In the genomic region with DNA sequence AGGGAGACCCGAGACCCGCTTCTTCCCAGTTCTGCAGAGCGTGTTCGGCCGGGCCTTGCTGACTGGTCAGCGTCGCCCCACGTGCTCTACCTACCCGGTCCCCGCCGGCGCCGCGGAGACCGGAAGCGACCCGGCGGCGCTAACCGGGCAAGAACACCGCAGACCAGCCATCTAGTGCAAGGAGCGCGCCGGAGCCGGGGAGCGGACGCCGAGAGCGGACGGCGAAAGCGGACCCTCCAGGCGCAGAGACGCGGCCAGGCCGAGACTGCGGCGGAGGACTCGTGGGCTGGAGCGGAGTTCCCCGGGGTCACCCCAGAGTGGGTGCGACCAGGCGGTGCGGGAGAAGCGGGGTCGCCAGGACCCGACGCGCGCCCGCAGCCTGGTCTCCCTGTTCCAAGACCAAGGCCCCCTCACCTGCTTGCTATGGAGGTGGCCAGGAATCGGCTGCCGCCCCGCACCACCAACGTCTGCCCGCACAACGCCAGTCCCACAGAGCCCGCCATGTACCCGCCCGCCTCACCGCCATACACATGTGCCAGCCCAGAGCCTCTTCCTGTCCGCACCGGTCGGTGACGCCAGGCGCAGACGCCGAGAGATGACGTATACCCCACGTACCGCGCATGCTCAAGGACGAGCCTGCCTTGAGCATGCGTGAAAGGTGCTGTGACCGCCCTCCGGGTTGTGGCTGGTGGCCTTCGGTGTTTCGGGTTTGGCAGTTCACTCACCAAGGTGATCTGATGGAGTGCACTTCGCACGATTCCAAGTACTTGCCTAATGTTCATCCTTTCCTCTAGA, we compare ENCODE assay signal across 8 cellular contexts. TPM values are rescaled to one million over a fixed set of nuclear protein-coding genes. Genes with fewer than 3 reads are reported as not detected.
DNase-seq lines count a peak whose midpoint lies in the region; ATAC-seq and TF ChIP-seq lines count a peak whose summit lies in the region.

A gene with protein sequence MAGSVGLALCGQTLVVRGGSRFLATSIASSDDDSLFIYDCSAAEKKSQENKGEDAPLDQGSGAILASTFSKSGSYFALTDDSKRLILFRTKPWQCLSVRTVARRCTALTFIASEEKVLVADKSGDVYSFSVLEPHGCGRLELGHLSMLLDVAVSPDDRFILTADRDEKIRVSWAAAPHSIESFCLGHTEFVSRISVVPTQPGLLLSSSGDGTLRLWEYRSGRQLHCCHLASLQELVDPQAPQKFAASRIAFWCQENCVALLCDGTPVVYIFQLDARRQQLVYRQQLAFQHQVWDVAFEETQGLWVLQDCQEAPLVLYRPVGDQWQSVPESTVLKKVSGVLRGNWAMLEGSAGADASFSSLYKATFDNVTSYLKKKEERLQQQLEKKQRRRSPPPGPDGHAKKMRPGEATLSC (minus strand): TSS at position 547 of the 795 bp plus-strand sequence. CDS start 44 bp downstream, at position 503.

- intact Hi-C loops in left colon (cut with DNase I, micrococcal nuclease): no loop called here

- peak within 1 kb of the TSS; percentile 97 for H3K27ac Mint-ChIP-seq in activated CD4-positive, alpha-beta T cell treated with anti-CD3 and anti-CD28 coated beads, Interleukin-2, amount 10 ng/mL, durations not matched to agents 7 days and 5 days

- H3K4me3 ChIP-seq in coronary artery: peak within 1 kb of the TSS; percentile 98

- DNase-seq in NCI-H69 (lab: John Stamatoyannopoulos, UW) (peak; percentile 98), coronary artery (ENCODE audit: low spot score) (peak; percentile 98), left colon (peak; percentile 97 to 98)
- peak; percentile 99 for DNase-seq in activated CD4-positive, alpha-beta T cell treated with anti-CD3 and anti-CD28 coated beads, Interleukin-2, amount 10 ng/mL, durations not matched to agents 7 days and 5 days
- DNase-seq in stimulated activated CD4-positive, alpha-beta T cell treated with anti-CD3 and anti-CD28 coated beads, Interleukin-1b, Interleukin-23, amount 100 ng/mL, for 4 hours (ENCODE audit: low read depth in 2 of 2): peak; percentile 94 to 98

- ATAC-seq in GM19372 (IDR thresholded peaks at IDR 0.05; ENCODE audit: low read depth, unreplicated experiment) (peak; percentile 81), HG03521 (IDR thresholded peaks at IDR 0.05; ENCODE audit: unreplicated experiment) (peak; percentile 85), left colon (peak; percentile 96)

- no peaks in the 10 kb centered on the region for H3K9me3 Mint-ChIP-seq in activated CD4-positive, alpha-beta T cell treated with anti-CD3 and anti-CD28 coated beads, Interleukin-2, amount 10 ng/mL, durations not matched to agents 7 days and 5 days

- POLR2A ChIA-PET in activated CD4-positive, alpha-beta T cell treated with anti-CD3 and anti-CD28 coated beads, Interleukin-2, amount 10 ng/mL, durations not matched to agents 7 days and 5 days (lab: Charles Lee): no interaction called here

- no peak for TF ChIP-seq CTCF in C4-2B (conservative IDR thresholded peaks at IDR 0.05)
- no peak for TF ChIP-seq CTCF in coronary artery (IDR thresholded peaks at IDR 0.05)

- CTCF ChIA-PET in activated CD4-positive, alpha-beta T cell treated with anti-CD3 and anti-CD28 coated beads, Interleukin-2, amount 10 ng/mL, durations not matched to agents 7 days and 5 days (lab: Charles Lee): no interaction called here

- H3K36me3 Mint-ChIP-seq in activated CD4-positive, alpha-beta T cell treated with anti-CD3 and anti-CD28 coated beads, Interleukin-2, amount 10 ng/mL, durations not matched to agents 7 days and 5 days (ENCODE audit: low read depth): peaks cover 20% of the 10 kb centered on the region

- peak within 1 kb of the TSS; percentile 82 for H3K4me3 Mint-ChIP-seq in activated CD4-positive, alpha-beta T cell treated with anti-CD3 and anti-CD28 coated beads, Interleukin-2, amount 10 ng/mL, durations not matched to agents 7 days and 5 days

- peak within 1 kb of the TSS; percentile 86 for H3K27ac ChIP-seq in C4-2B
- H3K27ac ChIP-seq in coronary artery: peak within 1 kb of the TSS; percentile 63 to 88

- H3K27me3 Mint-ChIP-seq in activated CD4-positive, alpha-beta T cell treated with anti-CD3 and anti-CD28 coated beads, Interleukin-2, amount 10 ng/mL, durations not matched to agents 7 days and 5 days: no peaks in the 10 kb centered on the region

- H3K4me1 Mint-ChIP-seq in activated CD4-positive, alpha-beta T cell treated with anti-CD3 and anti-CD28 coated beads, Interleukin-2, amount 10 ng/mL, durations not matched to agents 7 days and 5 days: peaks cover 30% of the 10 kb centered on the region

RNA-seq across cellular contexts. Expression of the gene that starts here (rescaled TPM):
- total RNA-seq in activated CD4-positive, alpha-beta T cell treated with anti-CD3 and anti-CD28 coated beads, Interleukin-2, amount 10 ng/mL, durations not matched to agents 7 days and 5 days: 10 to 100 TPM; 23.9 to 32.7 TPM
- 10 to 100 TPM; 10.5 to 21.5 TPM for total RNA-seq in left colon

Comparison
In these comparisons a context has a peak if more than half of its experiments do, and no peak if none do; other contexts are left out.
1. Peak in every context shown above with its lines: DNase-seq, ATAC-seq, H3K4me3 ChIP-seq and H3K27ac ChIP-seq.